In genomic region chr2:72921866-72922265, GRCh38 we compare ENCODE assay signal across 18 cellular contexts. TPM values are rescaled to one million over a fixed set of nuclear protein-coding genes. Genes with fewer than 3 reads are reported as not detected.
DNase-seq lines count a peak whose midpoint lies in the region; ATAC-seq and TF ChIP-seq lines count a peak whose summit lies in the region.
"Had no signal": no experiment of that assay in that cellular context is flagged by ENCODE, and none has a peak within 500 bp of the region (broad histone marks: within the 10 kb centered on the region; RNA-seq: fewer than 3 reads in every experiment).

No MANE protein-coding gene starts in this region.

- peak; percentile 23 for DNase-seq in SK-N-SH
- DNase-seq in D341Med (ENCODE audit: low spot score), result peak; percentile 8
- peak; percentile 10 for DNase-seq in HuH-7 (ENCODE audit: low spot score)
- DNase-seq in neural progenitor cell (ENCODE audit: low spot score), result no peak
- DNase-seq in stimulated activated naive CD4-positive, alpha-beta T cell treated with Interleukin-2 at 50 U/mL for 16 hours (lab: John Stamatoyannopoulos, UW), result no peak
- no peak for DNase-seq in suprapubic skin (ENCODE audit: low spot score in 2 of 2)
- DNase-seq: DMS 273 treated with DMSO at 0.1 percent for 48 hours, MG63, NCI-H1105, NCI-H187, NCI-H446 treated with DMSO at 0.1 percent for 48 hours, NCI-H774, Right ventricle myocardium superior had no signal

- no peaks in the 10 kb centered on the region for H3K36me3 ChIP-seq in SK-N-SH (replicated peaks in 1 of 2; ENCODE audit: control insufficient read depth in 1 of 2, insufficient read depth in 2 of 2, low read length in 1 of 2)
- no peaks in the 10 kb centered on the region for H3K36me3 ChIP-seq in neural progenitor cell
- no peaks in the 10 kb centered on the region for H3K36me3 ChIP-seq in suprapubic skin
- H3K36me3 ChIP-seq: BLaER1 treated with 17β-estradiol and CSF1 and Interleukin-3, amounts not matched to agents 10 nM and 100 nM; MG63 had no signal

- H3K4me1 Mint-ChIP-seq in neural progenitor cell, result peaks cover 10% of the 10 kb centered on the region

- H3K4me3 Mint-ChIP-seq in neural progenitor cell, result peak overlapping the region; percentile 33

- H3K36me3 Mint-ChIP-seq in neural progenitor cell, result no peaks in the 10 kb centered on the region

- TF ChIP-seq EP300 in SK-N-SH (IDR thresholded peaks at IDR 0.05; ENCODE audit: borderline replicate concordance in 1 of 2, low read depth in 1 of 2, low read length in 1 of 2) (no peak), suprapubic skin (IDR thresholded peaks at IDR 0.05) (no peak)

- H3K4me2 ChIP-seq in SK-N-SH, result no peak overlapping the region
- no peak overlapping the region for H3K4me2 ChIP-seq in neural progenitor cell
- H3K4me2 ChIP-seq: BLaER1 treated with 17β-estradiol and CSF1 and Interleukin-3, amounts not matched to agents 10 nM and 100 nM; KMS-11 had no signal

- H3K27me3 ChIP-seq in SK-N-SH (ENCODE audit: insufficient read depth) (peaks cover 99% of the 10 kb centered on the region), neural progenitor cell (peaks cover 100% of the 10 kb centered on the region), suprapubic skin (peaks cover 100% of the 10 kb centered on the region)

- H3K27ac ChIP-seq in SK-N-SH (ENCODE audit: low read depth in 2 of 2, low read length in 1 of 2) (no peak overlapping the region), neural progenitor cell (no peak overlapping the region), suprapubic skin (no peak overlapping the region)
- H3K27ac ChIP-seq: BLaER1 treated with 17β-estradiol and CSF1 and Interleukin-3, amounts not matched to agents 10 nM and 100 nM; KMS-11 had no signal

- POLR2A ChIA-PET in SK-N-SH (lab: Yijun Ruan, JAX), result no interaction called here

- H3K27ac Mint-ChIP-seq in neural progenitor cell, result no peak overlapping the region

- no peak overlapping the region for H2AFZ ChIP-seq in SK-N-SH (ENCODE audit: low read depth)
- no peak overlapping the region for H2AFZ ChIP-seq in neural progenitor cell (replicated peaks)

- ATAC-seq in SK-N-SH treated with all-trans-retinoic acid at 6 μM for 48 hours, result no peak
- no peak for ATAC-seq in HG03571 (IDR thresholded peaks at IDR 0.05; ENCODE audit: unreplicated experiment)
- ATAC-seq: Panc1 had no signal

- H3K9me3 ChIP-seq in SK-N-SH, result no peaks in the 10 kb centered on the region
- H3K9me3 ChIP-seq in neural progenitor cell (ENCODE audit: low read depth), result no peaks in the 10 kb centered on the region
- H3K9me3 ChIP-seq in suprapubic skin, result no peaks in the 10 kb centered on the region
- H3K9me3 ChIP-seq: MG63 had no signal

- H4K20me1 ChIP-seq in SK-N-SH (ENCODE audit: insufficient read depth), result peaks cover 18% of the 10 kb centered on the region
- H4K20me1 ChIP-seq in neural progenitor cell (ENCODE audit: low read depth), result peaks cover 86% of the 10 kb centered on the region

- no peaks in the 10 kb centered on the region for H3K9me2 ChIP-seq in SK-N-SH

- H3K27me3 Mint-ChIP-seq in neural progenitor cell (ENCODE audit: insufficient read depth, low read depth), result peaks cover 62% of the 10 kb centered on the region

- WGBS in SK-N-SH (ENCODE audit: low lambda C conversion rate), result 79% methylated on average over 1 of the region's 1 CpG
- 94% methylated on average over 1 of the region's 1 CpG for WGBS in suprapubic skin

- peaks cover 2% of the 10 kb centered on the region for H3K9me3 Mint-ChIP-seq in neural progenitor cell

- TF ChIP-seq RAD21 in SK-N-SH (IDR thresholded peaks at IDR 0.05; ENCODE audit: low read length), result no peak

- H3K9ac ChIP-seq in SK-N-SH (no peak overlapping the region), neural progenitor cell (no peak overlapping the region)
- H3K9ac ChIP-seq: BLaER1 treated with 17β-estradiol and CSF1 and Interleukin-3, amounts not matched to agents 10 nM and 100 nM; KMS-11 had no signal

- H3K79me2 ChIP-seq in SK-N-SH (ENCODE audit: insufficient read depth) (no peaks in the 10 kb centered on the region), neural progenitor cell (ENCODE audit: low read depth) (no peaks in the 10 kb centered on the region)

- H3K4me1 ChIP-seq in SK-N-SH (ENCODE audit: control insufficient read depth in 1 of 2, insufficient read depth in 2 of 2, low read depth in 1 of 2, low read length in 1 of 2) (peaks cover 5 to 7% of the 10 kb centered on the region in 2 experiments; a peak in 2 of 4 replicates), neural progenitor cell (peaks cover 49% of the 10 kb centered on the region), suprapubic skin (peaks cover 50% of the 10 kb centered on the region)

- TF ChIP-seq CTCF in SK-N-SH (IDR thresholded peaks at IDR 0.05) (no peak), neural progenitor cell (IDR thresholded peaks at IDR 0.05) (no peak), suprapubic skin (IDR thresholded peaks at IDR 0.05) (no peak)

- TF ChIP-seq POLR2A in suprapubic skin (IDR thresholded peaks at IDR 0.05), result no peak

- H3K4me3 ChIP-seq in SK-N-SH (ENCODE audit: low read depth in 2 of 2, low read length in 1 of 2) (no peak overlapping the region), neural progenitor cell (no peak overlapping the region), suprapubic skin (no peak overlapping the region)
- H3K4me3 ChIP-seq: BLaER1 treated with 17β-estradiol and CSF1 and Interleukin-3, amounts not matched to agents 10 nM and 100 nM; MG63 had no signal

- H3F3A ChIP-seq in SK-N-SH (replicated peaks; ENCODE audit: insufficient read depth) (no peaks in the 10 kb centered on the region), neural progenitor cell (ENCODE audit: low read depth) (peaks cover 58% of the 10 kb centered on the region)

- CTCF ChIA-PET in SK-N-SH (lab: Yijun Ruan, JAX), result interaction anchor here (0.6 to 6.9 kb wide), 4 partner anchors 35 to 255 kb away, joined by 3 to 34 read pairs (median 8); partner anchors contain the start of gene SPR

TF ChIP-seq in SK-N-SH, 30 proteins besides CTCF, POLR2A, EP300 and RAD21 (continues in another document):
- TF ChIP-seq MEF2A (IDR thresholded peaks at IDR 0.05; ENCODE audit: borderline replicate concordance, low read depth) (no peak), JUND (IDR thresholded peaks at IDR 0.05) (no peak), SMC3 (IDR thresholded peaks at IDR 0.05; ENCODE audit: low read depth, low read length) (no peak), RXRA (IDR thresholded peaks at IDR 0.05; ENCODE audit: borderline replicate concordance, low read depth) (no peak), CHD2 (IDR thresholded peaks at IDR 0.05; ENCODE audit: low read length, partially characterized antibody) (no peak), GATA2 (CRISPR knock-in tag; IDR thresholded peaks at IDR 0.05) (no peak), TAF1 (IDR thresholded peaks at IDR 0.05; ENCODE audit: borderline replicate concordance, low read depth, low read length) (no peak), EZH2phosphoT487 (IDR thresholded peaks at IDR 0.05; ENCODE audit: borderline replicate concordance, low read depth) (no peak), FOSL2 (IDR thresholded peaks at IDR 0.05; ENCODE audit: borderline replicate concordance, low read depth) (no peak), USF2 (IDR thresholded peaks at IDR 0.05; ENCODE audit: borderline replicate concordance, low read depth, low read length) (no peak), TCF12 (IDR thresholded peaks at IDR 0.05) (no peak)

TF ChIP-seq in SK-N-SH treated with all-trans-retinoic acid at 6 μM for 48 hours, 23 proteins besides CTCF, POLR2A, EP300 and RAD21:
- no peak for TF ChIP-seq ZNF70 (CRISPR knock-in tag; IDR thresholded peaks at IDR 0.05)

RNA-seq across cellular contexts. Expression of gene EMX1, which starts 4.5 kb away (rescaled TPM):
- not detected in 2 replicates for polyA plus RNA-seq in SK-N-SH (2012; rRNA removed)
- polyA plus RNA-seq in SK-N-SH (2012; cell fraction: cytosol; rRNA removed), result not detected in 2 replicates
- polyA plus RNA-seq in SK-N-SH (2012; cell fraction: nucleus; rRNA removed), result not detected in 2 replicates
- total RNA-seq in neural progenitor cell (ENCODE audit: low replicate concordance), result 0.43 and 7.3 TPM in 2 replicates
- not detected for total RNA-seq in suprapubic skin
- total RNA-seq: Right ventricle myocardium superior had no signal

RNA-seq across cellular contexts. Expression of gene SPR, which starts 34.7 kb away (rescaled TPM):
- 25.7 and 27.5 TPM in 2 replicates for polyA plus RNA-seq in SK-N-SH (2012; rRNA removed)
- polyA plus RNA-seq in SK-N-SH (2012; cell fraction: cytosol; rRNA removed), result 27.8 and 30.1 TPM in 2 replicates
- 15.1 and 18.6 TPM in 2 replicates for polyA plus RNA-seq in SK-N-SH (2012; cell fraction: nucleus; rRNA removed)
- total RNA-seq in neural progenitor cell (ENCODE audit: low replicate concordance), result 2.2 and 4.4 TPM in 2 replicates
- total RNA-seq in suprapubic skin, result 10 to 100 TPM; 11.9 to 14.2 (median 14.1) TPM

Comparison
In these comparisons a context has a peak if more than half of its experiments do, and no peak if none do; other contexts are left out.
1. DNase-seq: peak in SK-N-SH (single experiment), D341Med (single experiment) and HuH-7 (single experiment); none in neural progenitor cell (single experiment), stimulated activated naive CD4-positive, alpha-beta T cell treated with Interleukin-2 at 50 U/mL for 16 hours (single experiment) and suprapubic skin (0 of 2).